Comparison of ENCODE assay signal across 34 cellular contexts in genomic region chr22:18984564-18984963, GRCh38. TPM values are rescaled to one million over a fixed set of nuclear protein-coding genes. Genes with fewer than 3 reads are reported as not detected.
"Had no signal": no experiment of that assay in that cellular context is flagged by ENCODE, and none has a peak within 500 bp of the region (broad histone marks: within the 10 kb centered on the region; RNA-seq: fewer than 3 reads in every experiment).

No MANE protein-coding gene starts in this region.

- DNase-seq: activated B cell treated with CpG ODN at 0.5 μM for 24 hours; activated CD4-positive, alpha-beta T cell treated with anti-CD3 and anti-CD28 coated beads for 48 hours; activated CD4-positive, alpha-beta T cell treated with anti-CD3 and anti-CD28 coated beads, Interleukin-2, amount 50 U/mL, for 1 hour; activated CD4-positive, alpha-beta T cell treated with anti-CD3 and anti-CD28 coated beads, Interleukin-2, amount 50 U/mL, for 48 hours; activated CD8-positive, alpha-beta memory T cell treated with anti-CD3 and anti-CD28 coated beads for 24 hours; activated CD8-positive, alpha-beta T cell treated with anti-CD3 and anti-CD28 coated beads for 36 hours; activated gamma-delta T cell treated with Interleukin-2 at 50 U/mL for 16 hours; activated naive CD4-positive, alpha-beta T cell treated with Interleukin-2 at 50 U/mL for 16 hours; activated naive CD8-positive, alpha-beta T cell treated with anti-CD3 and anti-CD28 coated beads for 36 hours; activated naive CD8-positive, alpha-beta T cell treated with anti-CD3 and anti-CD28 coated beads, Interleukin-2, amount 50 U/mL, for 24 hours; activated T-cell treated with anti-CD3 and anti-CD28 coated beads, Interleukin-2, amount 50 U/mL, for 48 hours; amygdala; caudate nucleus; effector CD8-positive, alpha-beta T cell; esophagus squamous epithelium; foreskin melanocyte; T-helper 1 cell; T-helper 17 cell; T1000; WERI-Rb-1 had no signal

- H3K9me3 Mint-ChIP-seq: activated naive CD4-positive, alpha-beta T cell treated with anti-CD3 and anti-CD28 coated beads, Interleukin-2, amount 50 U/mL, for 24 hours had no signal

- ATAC-seq: activated CD4-positive, CD25-positive, alpha-beta regulatory T cell treated with anti-CD3 and anti-CD28 coated beads, Interleukin-2, amount 50 U/mL, for 24 hours; activated CD8-positive, alpha-beta T cell treated with anti-CD3 and anti-CD28 coated beads for 36 hours; activated naive CD8-positive, alpha-beta T cell treated with anti-CD3 and anti-CD28 coated beads, Interleukin-2, amount 50 U/mL, for 24 hours; body of pancreas; gastroesophageal sphincter; T-helper 17 cell had no signal

- H3K4me3 Mint-ChIP-seq: activated B cell treated with CpG ODN at 0.5 μM for 24 hours; activated CD8-positive, alpha-beta T cell treated with anti-CD3 and anti-CD28 coated beads for 36 hours; activated naive CD4-positive, alpha-beta T cell treated with anti-CD3 and anti-CD28 coated beads, Interleukin-2, amount 50 U/mL, for 24 hours; activated naive CD8-positive, alpha-beta T cell treated with anti-CD3 and anti-CD28 coated beads for 36 hours; activated naive CD8-positive, alpha-beta T cell treated with anti-CD3 and anti-CD28 coated beads, Interleukin-2, amount 50 U/mL, for 24 hours; activated T-helper 1 cell treated with anti-CD3 and anti-CD28 coated beads, Interleukin-12 subunit alpha, Interleukin-12 subunit beta, Interleukin-2, Interleukin-4 antibody, amounts not matched to agents 30 ng/mL and 10 ng/mL and 1 ng/mL, durations not matched to agents 14 hours and 24 hours and 36 hours; T-helper 17 cell; T-helper 2 cell treated with Interferon-gamma antibody and Interleukin-4, amounts not matched to agents 5 μg/mL and 100 μg/mL, for 36 hours had no signal

- H3K27ac Mint-ChIP-seq: activated B cell treated with CpG ODN at 0.5 μM for 24 hours; activated CD8-positive, alpha-beta T cell treated with anti-CD3 and anti-CD28 coated beads for 36 hours; activated naive CD4-positive, alpha-beta T cell treated with anti-CD3 and anti-CD28 coated beads, Interleukin-2, amount 50 U/mL, for 24 hours; activated naive CD8-positive, alpha-beta T cell treated with anti-CD3 and anti-CD28 coated beads for 36 hours; activated naive CD8-positive, alpha-beta T cell treated with anti-CD3 and anti-CD28 coated beads, Interleukin-2, amount 50 U/mL, for 24 hours; activated T-helper 1 cell treated with anti-CD3 and anti-CD28 coated beads, Interleukin-12 subunit alpha, Interleukin-12 subunit beta, Interleukin-2, Interleukin-4 antibody, amounts not matched to agents 30 ng/mL and 10 ng/mL and 1 ng/mL, durations not matched to agents 14 hours and 24 hours and 36 hours; activated T-helper 2 cell treated with anti-CD3 and anti-CD28 coated beads, Interferon-gamma antibody, Interleukin-2, Interleukin-4, amounts not matched to agents 10 μg/mL and 5 μg/mL and 100 μg/mL, durations not matched to agents 14 hours and 24 hours and 36 hours; T-helper 17 cell; T-helper 2 cell treated with Interferon-gamma antibody and Interleukin-4, amounts not matched to agents 5 μg/mL and 100 μg/mL, for 36 hours had no signal

- H3K27me3 Mint-ChIP-seq: activated B cell treated with CpG ODN at 0.5 μM for 24 hours; activated CD8-positive, alpha-beta T cell treated with anti-CD3 and anti-CD28 coated beads for 36 hours; activated naive CD8-positive, alpha-beta T cell treated with anti-CD3 and anti-CD28 coated beads for 36 hours; activated naive CD8-positive, alpha-beta T cell treated with anti-CD3 and anti-CD28 coated beads, Interleukin-2, amount 50 U/mL, for 24 hours had no signal

- H3K4me3 ChIP-seq: adrenal gland, body of pancreas, esophagus squamous epithelium, gastroesophageal sphincter had no signal

- H3K27ac ChIP-seq: adrenal gland, body of pancreas, epithelial cell of prostate, esophagus squamous epithelium, gastroesophageal sphincter, WERI-Rb-1 had no signal

- H3K4me1 Mint-ChIP-seq: activated B cell treated with CpG ODN at 0.5 μM for 24 hours; activated naive CD4-positive, alpha-beta T cell treated with anti-CD3 and anti-CD28 coated beads, Interleukin-2, amount 50 U/mL, for 24 hours; activated naive CD8-positive, alpha-beta T cell treated with anti-CD3 and anti-CD28 coated beads for 36 hours; activated naive CD8-positive, alpha-beta T cell treated with anti-CD3 and anti-CD28 coated beads, Interleukin-2, amount 50 U/mL, for 24 hours; T-helper 17 cell had no signal

- H3K27me3 ChIP-seq: adrenal gland, body of pancreas had no signal

- H3K36me3 ChIP-seq: adrenal gland, esophagus squamous epithelium, gastroesophageal sphincter, WERI-Rb-1 had no signal

- H3K36me3 Mint-ChIP-seq: activated naive CD4-positive, alpha-beta T cell treated with anti-CD3 and anti-CD28 coated beads, Interleukin-2, amount 50 U/mL, for 24 hours; activated naive CD8-positive, alpha-beta T cell treated with anti-CD3 and anti-CD28 coated beads for 36 hours had no signal

- H3K4me1 ChIP-seq: adrenal gland, body of pancreas, esophagus squamous epithelium, gastroesophageal sphincter had no signal

- H3K9me3 ChIP-seq: body of pancreas had no signal

RNA-seq across cellular contexts. Expression of gene PRODH, which starts 48.5 kb away (rescaled TPM):
- total RNA-seq: activated B cell treated with CpG ODN at 0.5 μM for 24 hours; activated CD8-positive, alpha-beta T cell treated with anti-CD3 and anti-CD28 coated beads for 36 hours; activated naive CD8-positive, alpha-beta T cell treated with anti-CD3 and anti-CD28 coated beads for 36 hours; dermis microvascular lymphatic vessel endothelial cell; endothelial cell of umbilical vein; fibroblast of lung; fibroblast of villous mesenchyme; glomerular endothelial cell; T-helper 17 cell had no signal
- polyA plus RNA-seq: endothelial cell of umbilical vein had no signal
